In genomic region chrX:97308161-97308560, GRCh38 we compare ENCODE assay signal across 14 cellular contexts.
"Had no signal": no experiment of that assay in that cellular context is flagged by ENCODE, and none has a peak within 500 bp of the region (broad histone marks: within the 10 kb centered on the region; RNA-seq: fewer than 3 reads in every experiment).

No MANE protein-coding gene starts in this region.

- H3K27ac Mint-ChIP-seq: activated naive CD4-positive, alpha-beta T cell treated with anti-CD3 and anti-CD28 coated beads, Interleukin-2, amount 50 U/mL, for 24 hours; activated T-cell treated with anti-CD3 and anti-CD28 coated beads, Interleukin-2, amount 50 U/mL, for 24 hours; natural killer cell; stimulated activated naive B cell treated with anti-CD40 and anti-IgM and Interleukin-4, amounts not matched to agents 10 μg/mL and 1 μg/mL and 100 μg/mL, for 72 hours had no signal

- H3K4me3 Mint-ChIP-seq: activated naive CD4-positive, alpha-beta T cell treated with anti-CD3 and anti-CD28 coated beads, Interleukin-2, amount 50 U/mL, for 24 hours; activated T-cell treated with anti-CD3 and anti-CD28 coated beads, Interleukin-2, amount 50 U/mL, for 24 hours; natural killer cell; stimulated activated naive B cell treated with anti-CD40 and anti-IgM and Interleukin-4, amounts not matched to agents 10 μg/mL and 1 μg/mL and 100 μg/mL, for 72 hours had no signal

- H3K27me3 ChIP-seq: foreskin keratinocyte, right lobe of liver, spleen, transverse colon had no signal

- H3K9me3 ChIP-seq: right lobe of liver, spleen, transverse colon had no signal

- ATAC-seq: foreskin keratinocyte; natural killer cell; right lobe of liver; stimulated activated naive B cell treated with anti-CD40 and anti-IgM and Interleukin-4, amounts not matched to agents 10 μg/mL and 1 μg/mL and 100 μg/mL, for 72 hours had no signal

- H3K36me3 Mint-ChIP-seq: natural killer cell; stimulated activated naive B cell treated with anti-CD40 and anti-IgM and Interleukin-4, amounts not matched to agents 10 μg/mL and 1 μg/mL and 100 μg/mL, for 72 hours had no signal

- H3K4me1 ChIP-seq: right lobe of liver, spleen, transverse colon had no signal

- H3K4me3 ChIP-seq: right lobe of liver, spleen, transverse colon had no signal

- H3K36me3 ChIP-seq: right lobe of liver, spleen, transverse colon had no signal

- DNase-seq: activated CD4-positive, alpha-beta T cell treated with anti-CD3 and anti-CD28 coated beads, Interleukin-2, amount 50 U/mL, for 4 hours; activated effector memory CD4-positive, alpha-beta T cell treated with Interleukin-2 at 50 U/mL for 16 hours; activated T-cell treated with anti-CD3 and anti-CD28 coated beads, Interleukin-2, amount 50 U/mL, for 24 hours; effector CD8-positive, alpha-beta T cell; foreskin keratinocyte; head of caudate nucleus; natural killer cell; nucleus accumbens; right lobe of liver; spleen; stimulated activated CD4-positive, alpha-beta T cell treated with anti-CD3 and anti-CD28 coated beads, Interleukin-1b, Interleukin-23, amount 100 ng/mL, for 48 hours; stimulated activated naive B cell treated with anti-CD40 and anti-IgM and Interleukin-4, amounts not matched to agents 10 μg/mL and 1 μg/mL and 100 μg/mL, for 72 hours; transverse colon had no signal

- H3K4me1 Mint-ChIP-seq: activated naive CD4-positive, alpha-beta T cell treated with anti-CD3 and anti-CD28 coated beads, Interleukin-2, amount 50 U/mL, for 24 hours; natural killer cell; stimulated activated naive B cell treated with anti-CD40 and anti-IgM and Interleukin-4, amounts not matched to agents 10 μg/mL and 1 μg/mL and 100 μg/mL, for 72 hours had no signal

- H3K27me3 Mint-ChIP-seq: activated naive CD4-positive, alpha-beta T cell treated with anti-CD3 and anti-CD28 coated beads, Interleukin-2, amount 50 U/mL, for 24 hours had no signal

- H3K9me3 Mint-ChIP-seq: activated naive CD4-positive, alpha-beta T cell treated with anti-CD3 and anti-CD28 coated beads, Interleukin-2, amount 50 U/mL, for 24 hours; activated T-cell treated with anti-CD3 and anti-CD28 coated beads, Interleukin-2, amount 50 U/mL, for 24 hours; natural killer cell; stimulated activated naive B cell treated with anti-CD40 and anti-IgM and Interleukin-4, amounts not matched to agents 10 μg/mL and 1 μg/mL and 100 μg/mL, for 72 hours had no signal

- H3K27ac ChIP-seq: foreskin keratinocyte, right lobe of liver, spleen, transverse colon had no signal
